Comparison of ENCODE assay signal across 18 cellular contexts in genomic region chr18:43681661-43682060, GRCh38.
"Had no signal": no experiment of that assay in that cellular context is flagged by ENCODE, and none has a peak within 500 bp of the region (broad histone marks: within the 10 kb centered on the region; RNA-seq: fewer than 3 reads in every experiment).

No MANE protein-coding gene starts in this region.

- FAIRE-seq: frontal cortex had no signal

- H3K9me3 ChIP-seq: colonic mucosa, ovary, sigmoid colon, stomach had no signal

- DNase-seq: activated CD4-positive, alpha-beta T cell treated with anti-CD3 and anti-CD28 coated beads, Interleukin-2, amount 10 ng/mL, durations not matched to agents 24 days and 14 days; activated CD8-positive, alpha-beta T cell treated with anti-CD3 and anti-CD28 coated beads for 36 hours; activated naive CD4-positive, alpha-beta T cell treated with anti-CD3 and anti-CD28 coated beads for 36 hours; activated T-cell treated with anti-CD3 and anti-CD28 coated beads, Interleukin-2, amount 50 U/mL, for 1 hour; brain microvascular endothelial cell; central memory CD4-positive, alpha-beta T cell; colonic mucosa; endodermal cell; head of caudate nucleus; left ventricle myocardium superior; naive thymus-derived CD4-positive, alpha-beta T cell; ovary; sigmoid colon; stimulated activated CD4-positive, alpha-beta T cell treated with anti-CD3 and anti-CD28 coated beads, Interleukin-4, amount 100 ng/mL, for 24 hours; stomach had no signal

- H3K27me3 ChIP-seq: brain microvascular endothelial cell, colonic mucosa, ovary, sigmoid colon, stomach had no signal

- H3K4me3 ChIP-seq: colonic mucosa, ovary, sigmoid colon, stomach had no signal

- ATAC-seq: activated CD8-positive, alpha-beta T cell treated with anti-CD3 and anti-CD28 coated beads for 36 hours; left ventricle myocardium superior; naive thymus-derived CD4-positive, alpha-beta T cell; stimulated activated effector memory CD8-positive, alpha-beta T cell treated with anti-CD3 and anti-CD28 coated beads, Interleukin-12 subunit alpha, Interleukin-12 subunit beta, amount 100 ng/mL, for 72 hours had no signal

- H3K27ac ChIP-seq: brain microvascular endothelial cell, colonic mucosa, epithelial cell of prostate, ovary, sigmoid colon, stomach had no signal

- H3K4me1 ChIP-seq: colonic mucosa, sigmoid colon, stomach had no signal

- H3K36me3 ChIP-seq: brain microvascular endothelial cell, colonic mucosa, ovary, sigmoid colon, stomach had no signal
